ENCODE assay signal across 1 cellular context in genomic region chr14:21535545-21536394, GRCh38.
TF ChIP-seq lines count a peak whose summit lies in the region.

No MANE protein-coding gene starts in this region.

TF ChIP-seq in HepG2, 621 proteins besides CTCF, POLR2A, EP300 and RAD21:
- no peak for TF ChIP-seq GABPA (IDR thresholded peaks at IDR 0.05; ENCODE audit: low read depth, low read length)
- TF ChIP-seq GABPA (CRISPR knock-in tag; IDR thresholded peaks at IDR 0.05; ENCODE audit: low read depth): no peak
- no peak for TF ChIP-seq ZNF678 (CRISPR knock-in tag; IDR thresholded peaks at IDR 0.05)
- TF ChIP-seq FIP1L1 (IDR thresholded peaks at IDR 0.05; ENCODE audit: borderline replicate concordance, insufficient read depth, low read depth, low read length): 0 out of 2 replicates have a peak, but pooled peaks have one; percentile 1
- TF ChIP-seq HDAC6 (IDR thresholded peaks at IDR 0.05; ENCODE audit: low read depth, low read length): no peak
- TF ChIP-seq ZFP36L2 (CRISPR knock-in tag; IDR thresholded peaks at IDR 0.05): no peak
- 0 out of 2 replicates have a peak, but pooled peaks have one; percentile 37 for TF ChIP-seq ZNF878 (CRISPR knock-in tag; IDR thresholded peaks at IDR 0.05)
- TF ChIP-seq MED13 (CRISPR knock-in tag; IDR thresholded peaks at IDR 0.05): no peak
- no peak for TF ChIP-seq TOE1 (CRISPR knock-in tag; IDR thresholded peaks at IDR 0.05)
- no peak for TF ChIP-seq ZEB1 (IDR thresholded peaks at IDR 0.05; ENCODE audit: insufficient replicate concordance, low read depth)
- peak; percentile 1 for TF ChIP-seq ASH2L (IDR thresholded peaks at IDR 0.05; ENCODE audit: insufficient read length, low read depth, low read length)
- no peak for TF ChIP-seq CENPBD1 (CRISPR knock-in tag; IDR thresholded peaks at IDR 0.05; ENCODE audit: borderline replicate concordance, low read depth)
- TF ChIP-seq FOXJ3 (CRISPR knock-in tag; IDR thresholded peaks at IDR 0.05; ENCODE audit: borderline replicate concordance): no peak
- no peak for TF ChIP-seq ZNF609 (CRISPR knock-in tag; IDR thresholded peaks at IDR 0.05; ENCODE audit: borderline replicate concordance)
- TF ChIP-seq ZNF563 (CRISPR knock-in tag; IDR thresholded peaks at IDR 0.05): peak; percentile 83; the same call in 1 of the 2 replicates
- TF ChIP-seq ZZZ3 (CRISPR knock-in tag; IDR thresholded peaks at IDR 0.05; ENCODE audit: borderline replicate concordance): no peak
- TF ChIP-seq HDAC1 (CRISPR knock-in tag; IDR thresholded peaks at IDR 0.05): 0 out of 2 replicates have a peak, but pooled peaks have one; percentile 20
- no peak for TF ChIP-seq PHF8 (CRISPR knock-in tag; IDR thresholded peaks at IDR 0.05)
- TF ChIP-seq SIN3A (IDR thresholded peaks at IDR 0.05; ENCODE audit: borderline replicate concordance, low read depth, low read length): 0 out of 2 replicates have a peak, but pooled peaks have one; percentile 40
- TF ChIP-seq PCBP2 (optimal IDR thresholded peaks at IDR 0.05; ENCODE audit: low read depth, low read length, poor library complexity, severe bottlenecking): no peak
- TF ChIP-seq SKI (IDR thresholded peaks at IDR 0.05; ENCODE audit: partially characterized antibody): no peak
